1 cellular context compared by ENCODE assay signal in genomic region chr1:204093421-204093717, GRCh38.
TF ChIP-seq lines count a peak whose summit lies in the region.

No MANE protein-coding gene starts in this region.

TF ChIP-seq in GM12878, 131 proteins besides CTCF, POLR2A, EP300 and RAD21 (continued from another document):
- TF ChIP-seq ZNF217 (IDR thresholded peaks at IDR 0.05) (no peak), NR2F1 (conservative IDR thresholded peaks at IDR 0.05) (peak; percentile 70), ZNF384 (IDR thresholded peaks at IDR 0.05; ENCODE audit: borderline replicate concordance, low read depth, low read length) (no peak), ZBTB40 (IDR thresholded peaks at IDR 0.05; ENCODE audit: borderline replicate concordance) (no peak), ELK1 (IDR thresholded peaks at IDR 0.05; ENCODE audit: low read depth, low read length) (no peak), BRCA1 (IDR thresholded peaks at IDR 0.05; ENCODE audit: low read depth, low read length) (no peak), RAD51 (IDR thresholded peaks at IDR 0.05) (no peak), SMARCA5 (IDR thresholded peaks at IDR 0.05) (0 out of 2 replicates have a peak, but pooled peaks have one; percentile 18), ZSCAN29 (IDR thresholded peaks at IDR 0.05) (no peak)
